21 cellular contexts compared by ENCODE assay signal in the genomic region with DNA sequence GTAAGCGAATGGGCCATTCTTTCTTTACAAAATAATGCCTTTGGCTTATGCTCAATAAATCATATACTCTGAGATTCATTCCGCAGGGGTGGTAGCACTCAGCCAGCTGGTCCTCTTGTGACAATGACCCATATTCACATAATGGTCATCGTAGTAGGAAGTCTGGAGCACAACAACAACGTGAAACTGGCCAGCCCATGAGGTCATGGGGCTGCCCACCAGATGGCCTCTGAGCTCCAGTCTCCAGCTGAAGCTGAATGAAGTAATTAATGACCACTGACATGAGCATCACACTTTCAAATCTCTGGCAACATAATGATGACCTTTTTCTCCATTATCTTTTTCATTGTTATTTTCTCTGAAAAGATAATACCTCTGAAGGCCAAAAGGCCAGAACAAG. TPM values are rescaled to one million over a fixed set of nuclear protein-coding genes. Genes with fewer than 3 reads are reported as not detected.
"Had no signal": no experiment of that assay in that cellular context is flagged by ENCODE, and none has a peak within 500 bp of the region (broad histone marks: within the 10 kb centered on the region; RNA-seq: fewer than 3 reads in every experiment).

No MANE protein-coding gene starts in this region.

- DNase-seq: colonic mucosa; effector CD8-positive, alpha-beta T cell; foreskin keratinocyte; glutamatergic neuron; left ventricle myocardium superior; lower lobe of right lung; mucosa of descending colon; naive B cell; pancreas; right cardiac atrium; sigmoid colon; stimulated activated CD4-positive, alpha-beta T cell treated with anti-CD3 and anti-CD28 coated beads, Interleukin-2, amount 100 ng/mL, for 24 hours; stimulated activated CD4-positive, alpha-beta T cell treated with anti-CD3 and anti-CD28 coated beads, Interleukin-4, amount 100 ng/mL, for 24 hours; stimulated activated naive CD4-positive, alpha-beta T cell treated with Interleukin-2 at 50 U/mL for 16 hours; stomach; testis; tibial artery; upper lobe of left lung had no signal

RNA-seq across cellular contexts. Expression of a gene that starts 42.4 kb away (rescaled TPM):
- total RNA-seq: chondrocyte; endothelial cell of umbilical vein; foreskin keratinocyte; natural killer cell treated with Interleukin-12 subunit alpha and Interleukin-12 subunit beta and Interleukin-15 and Interleukin-18, amount 100 ng/mL, for 72 hours had no signal
